ENCODE assay signal across 8 cellular contexts in the genomic region with DNA sequence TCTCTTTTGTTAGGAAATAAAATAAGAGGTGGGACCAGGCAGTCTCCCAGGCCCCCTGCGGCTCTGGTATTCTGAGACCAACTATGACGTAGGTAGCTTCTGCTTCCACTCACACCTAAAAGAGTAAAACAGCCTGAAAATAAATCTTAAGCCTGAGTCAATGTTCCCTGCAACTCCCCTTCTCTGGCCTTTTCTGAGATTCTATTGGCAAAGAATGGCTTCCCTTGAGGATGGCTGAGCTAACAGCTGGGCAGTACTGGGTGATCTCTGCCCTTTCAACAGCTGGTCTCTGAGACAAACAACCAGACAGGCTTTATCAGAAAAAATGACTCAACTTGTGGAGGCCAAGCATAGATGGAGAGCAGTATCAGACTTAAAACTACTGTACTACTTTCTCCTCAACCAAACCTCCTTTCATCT. TPM values are rescaled to one million over a fixed set of nuclear protein-coding genes. Genes with fewer than 3 reads are reported as not detected.
DNase-seq lines count a peak whose midpoint lies in the region; ATAC-seq and TF ChIP-seq lines count a peak whose summit lies in the region.

No MANE protein-coding gene starts in this region.

- H3K9me3 Mint-ChIP-seq in glutamatergic neuron (ENCODE audit: unreplicated experiment), result peaks cover 9% of the 10 kb centered on the region

- H3K4me3 Mint-ChIP-seq in glutamatergic neuron (ENCODE audit: unreplicated experiment), result peak overlapping the region; percentile 39

- BruUV-seq in A673 (replicated peaks; lab: Mats Ljungman, UMichigan), result no TSS peak

- DNase-seq in AG09309 (ENCODE audit: low read depth) (peak; percentile 66), glutamatergic neuron (no peak), posterior vena cava (ENCODE audit: low spot score) (peak; percentile 85), A673 (ENCODE audit: low spot score) (no peak), DMS53 treated with DMSO at 0.1 percent for 48 hours (lab: John Stamatoyannopoulos, UW; ENCODE audit: unreplicated experiment) (no peak), NCI-H187 treated with DMSO at 0.1 percent for 48 hours (lab: John Stamatoyannopoulos, UW) (no peak)

- peak overlapping the region; percentile 77 for H3K27ac Mint-ChIP-seq in glutamatergic neuron (ENCODE audit: unreplicated experiment)

- no peak for ATAC-seq in GM21528 (IDR thresholded peaks at IDR 0.05; ENCODE audit: low FRiP score, unreplicated experiment)

- H3K4me1 ChIP-seq in A673 (ENCODE audit: insufficient read depth, low read length, poor library complexity, severe bottlenecking), result no peaks in the 10 kb centered on the region

- no peaks in the 10 kb centered on the region for H3K36me3 Mint-ChIP-seq in glutamatergic neuron (ENCODE audit: unreplicated experiment)

- no peaks in the 10 kb centered on the region for H3K9me3 ChIP-seq in A673 (ENCODE audit: low read depth, low read length, poor library complexity, severe bottlenecking)

- no peaks in the 10 kb centered on the region for H3K27me3 ChIP-seq in A673 (replicated peaks; ENCODE audit: insufficient read depth, low read depth, low read length, poor library complexity)

- POLR2A ChIA-PET in A673 (lab: Charles Lee; ENCODE audit: low non-redundant PET), result no interaction called here

- H3K4me1 Mint-ChIP-seq in glutamatergic neuron (ENCODE audit: low read depth, unreplicated experiment), result peaks cover 56% of the 10 kb centered on the region

- H3K27ac ChIP-seq in VCaP, result peak overlapping the region; percentile 47; the same call in 1 of the 2 replicates
- H3K27ac ChIP-seq in A673 (ENCODE audit: low read depth, low read length, poor library complexity, severe bottlenecking), result no peak overlapping the region

- intact Hi-C loops in posterior vena cava (cut with DNase I) (loop anchor here in 1 of 2 donors (5.0 kb wide), 1 partner anchor 44 kb away; no protein-coding TSS in a partner anchor), A673 (cut with micrococcal nuclease; ENCODE audit: unreplicated experiment) (no loop called here)

- peaks cover 2% of the 10 kb centered on the region for H3K27me3 Mint-ChIP-seq in glutamatergic neuron (ENCODE audit: unreplicated experiment)

- no peak overlapping the region for H3K4me3 ChIP-seq in AG09309 (ENCODE audit: control insufficient read depth, low read depth, low read length)
- no peak overlapping the region for H3K4me3 ChIP-seq in A673 (ENCODE audit: low read depth, low read length, poor library complexity, severe bottlenecking)

- TF ChIP-seq CTCF in AG09309 (IDR thresholded peaks at IDR 0.05; ENCODE audit: control insufficient read depth, insufficient read depth, low read depth, low read length, missing control alignments) (no peak), VCaP (conservative IDR thresholded peaks at IDR 0.05) (no peak), glutamatergic neuron (IDR thresholded peaks at IDR 0.05; ENCODE audit: partially characterized antibody, unreplicated experiment) (no peak), A673 (conservative IDR thresholded peaks at IDR 0.05; ENCODE audit: low read depth, low read length) (no peak)

- CTCF ChIA-PET in A673 (lab: Charles Lee), result no interaction called here

- no peaks in the 10 kb centered on the region for H3K36me3 ChIP-seq in A673 (ENCODE audit: insufficient read depth, low read length, poor library complexity, severe bottlenecking)

RNA-seq across cellular contexts. Expression of gene CREB3L2, which starts 58.7 kb away (rescaled TPM):
- total RNA-seq in glutamatergic neuron (ENCODE audit: unreplicated experiment) (45.4 TPM), posterior vena cava (100 to 1,000 TPM; 106 to 129 TPM), A673 (2021) (17.0 and 20.4 TPM in 2 replicates)

Comparison
In these comparisons a context has a peak if more than half of its experiments do, and no peak if none do; other contexts are left out.
1. DNase-seq: peak in AG09309 (single experiment) and posterior vena cava (single experiment); none in glutamatergic neuron (single experiment), A673 (single experiment), DMS53 treated with DMSO at 0.1 percent for 48 hours (single experiment) and NCI-H187 treated with DMSO at 0.1 percent for 48 hours (single experiment).